In the genomic region with DNA sequence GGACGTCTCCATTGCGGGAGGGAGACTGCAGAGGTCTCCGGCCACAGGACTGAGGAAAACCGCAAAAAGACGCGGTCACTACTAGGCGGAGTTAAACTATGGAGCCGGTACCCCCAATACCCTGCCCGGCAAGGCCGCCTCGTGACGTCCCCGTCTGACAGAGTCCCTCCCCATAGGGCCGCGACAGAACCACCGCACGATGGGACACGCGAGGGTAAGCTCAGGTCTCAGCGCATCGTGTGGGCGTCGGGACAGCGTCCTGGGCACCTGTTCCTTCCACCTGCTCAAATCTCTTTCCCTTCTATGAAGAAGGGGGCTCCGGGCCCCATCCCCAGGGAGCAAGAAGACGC, we compare ENCODE assay signal across 8 cellular contexts. TPM values are rescaled to one million over a fixed set of nuclear protein-coding genes. Genes with fewer than 3 reads are reported as not detected.
DNase-seq lines count a peak whose midpoint lies in the region; ATAC-seq and TF ChIP-seq lines count a peak whose summit lies in the region.

No MANE protein-coding gene starts in this region.

- H3K4me1 ChIP-seq in PC-3 (ENCODE audit: insufficient read depth, low read length), result peaks cover 12% of the 10 kb centered on the region
- H3K4me1 ChIP-seq in heart right ventricle, result peaks cover 0 to 39% (median 10%) of the 10 kb centered on the region in 9 donors
- peaks cover 5% of the 10 kb centered on the region for H3K4me1 ChIP-seq in psoas muscle

- peak; percentile 40 for DNase-seq in PC-3
- peak; percentile 56 to 68 for DNase-seq in heart right ventricle
- peak in 1 of 2 donors; percentile 69 for DNase-seq in psoas muscle
- DNase-seq in NCI-H510A treated with DMSO at 0.1 percent for 48 hours (lab: John Stamatoyannopoulos, UW), result no peak

- peaks cover 17% of the 10 kb centered on the region for H3K4me1 Mint-ChIP-seq in activated naive CD8-positive, alpha-beta T cell (ENCODE audit: low read depth)

- peaks cover 28% of the 10 kb centered on the region for H3K79me2 ChIP-seq in PC-3 (ENCODE audit: low read length)

- no peaks in the 10 kb centered on the region for H3F3A ChIP-seq in PC-3 (ENCODE audit: low read length, unreplicated experiment)

- H3K9ac ChIP-seq in PC-3 (ENCODE audit: low read length), result peak overlapping the region; percentile 92

- ATAC-seq in GM18498 (IDR thresholded peaks at IDR 0.05; ENCODE audit: unreplicated experiment), result peak; percentile 33
- peak; percentile 22 for ATAC-seq in HG03025 (IDR thresholded peaks at IDR 0.05; ENCODE audit: low FRiP score, unreplicated experiment)
- ATAC-seq in PC-3, result peak; percentile 59
- ATAC-seq in heart right ventricle, result peak; percentile 36 to 67 (median 58)
- peak; percentile 61 to 68 (median 62) for ATAC-seq in psoas muscle

- H3K27me3 ChIP-seq in PC-3 (ENCODE audit: low read length) (no peaks in the 10 kb centered on the region), heart right ventricle (no peaks in the 10 kb centered on the region), psoas muscle (ENCODE audit: insufficient read depth in 3 of 3, low read length in 2 of 3) (no peaks in the 10 kb centered on the region)

- peak overlapping the region; percentile 99 for H3K27ac ChIP-seq in 22Rv1
- H3K27ac ChIP-seq in PC-3 (ENCODE audit: low read length), result peak overlapping the region; percentile 93
- peak overlapping the region; percentile 74 to 99 (median 95) for H3K27ac ChIP-seq in heart right ventricle
- peak overlapping the region; percentile 92 for H3K27ac ChIP-seq in psoas muscle

- peak overlapping the region; percentile 89 for H3K4me2 ChIP-seq in PC-3 (ENCODE audit: low read length)

- no peak for TF ChIP-seq CTCF in 22Rv1 (IDR thresholded peaks at IDR 0.05)
- no peak for TF ChIP-seq CTCF in PC-3 (conservative IDR thresholded peaks at IDR 0.05; ENCODE audit: low read depth, low read length)
- TF ChIP-seq CTCF in heart right ventricle (IDR thresholded peaks at IDR 0.05), result no peak
- no peak for TF ChIP-seq CTCF in psoas muscle (IDR thresholded peaks at IDR 0.05)

- no peaks in the 10 kb centered on the region for H3K36me3 Mint-ChIP-seq in activated naive CD8-positive, alpha-beta T cell

- POLR2A ChIA-PET in PC-3 (lab: Charles Lee; ENCODE audit: unreplicated experiment), result interaction anchor here (0.6 kb wide), 1 partner anchor 672 kb away, joined by 9 read pairs; a partner anchor contains a TSS

- CTCF ChIA-PET in PC-3 (lab: Charles Lee), result no interaction called here

- no peaks in the 10 kb centered on the region for H3K9me3 Mint-ChIP-seq in activated naive CD8-positive, alpha-beta T cell (ENCODE audit: low read depth)

- no peaks in the 10 kb centered on the region for H3K9me2 ChIP-seq in PC-3 (replicated peaks; ENCODE audit: low read length)

- H3K4me3 ChIP-seq in PC-3 (ENCODE audit: low read length) (peak overlapping the region; percentile 82), heart right ventricle (peak overlapping the region; percentile 48 to 80 (median 69)), psoas muscle (peak overlapping the region; percentile 75)

- H4K20me1 ChIP-seq in PC-3 (ENCODE audit: low read length), result no peaks in the 10 kb centered on the region

- H2AFZ ChIP-seq in PC-3 (ENCODE audit: low read length), result peak overlapping the region; percentile 92

- peak overlapping the region; percentile 96 for H3K4me3 Mint-ChIP-seq in activated naive CD8-positive, alpha-beta T cell

- 1% methylated on average over 26 of the region's 26 CpGs for whole genome bisulfite sequencing in heart right ventricle, 2 donors
- 1 to 2% (median 2%) methylated on average over 26 of the region's 26 CpGs for WGBS in psoas muscle, 3 donors

- H3K36me3 ChIP-seq in PC-3 (ENCODE audit: low read depth, low read length) (no peaks in the 10 kb centered on the region), heart right ventricle (peaks cover 0 to 4% (median 0%) of the 10 kb centered on the region in 9 donors), psoas muscle (ENCODE audit: insufficient read depth in 1 of 2, low read depth in 1 of 2) (no peaks in the 10 kb centered on the region)

- TSS peak; percentile 86 for BruUV-seq in PC-3 (replicated peaks; lab: Mats Ljungman, UMichigan)

- no peaks in the 10 kb centered on the region for H3K9me3 ChIP-seq in PC-3 (ENCODE audit: low read length)
- no peaks in the 10 kb centered on the region for H3K9me3 ChIP-seq in heart right ventricle
- no peaks in the 10 kb centered on the region for H3K9me3 ChIP-seq in psoas muscle

- no peaks in the 10 kb centered on the region for H3K27me3 Mint-ChIP-seq in activated naive CD8-positive, alpha-beta T cell

- peak overlapping the region; percentile 99 for H3K27ac Mint-ChIP-seq in activated naive CD8-positive, alpha-beta T cell

- intact Hi-C loops in PC-3 (cut with micrococcal nuclease), result loop anchor here (2.0 to 5.0 kb wide), 2 partner anchors 36 to 268 kb away; partner anchors contain the start of genes GLDC and UHRF2
- intact Hi-C loops in heart right ventricle (cut with DNase I), result loop anchor here in 6 of 10 donors (1.0 to 10.0 kb wide), 7 partner anchors 24 to 266 kb away; partner anchors contain the start of genes KDM4C (in 5 of the 6) and UHRF2 (in 3 of the 6)
- intact Hi-C loops in psoas muscle (cut with DNase I), result loop anchor here (2.0 to 5.0 kb wide), 2 partner anchors 24 to 268 kb away; partner anchors contain the start of gene UHRF2 (in 1 of the 2)

RNA-seq across cellular contexts. Expression of gene GLDC, which starts 35.2 kb away (rescaled TPM):
- 5.4 and 8.1 TPM in 2 replicates for total RNA-seq in PC-3 (2014; rRNA removed)
- total RNA-seq in heart right ventricle, result not detected
- polyA plus RNA-seq in heart right ventricle, result under 1 TPM in 1 of 2 donors, not detected in 1; 0.03 TPM
- 1 to 10 TPM in 2 of 4 donors, under 1 TPM in 2; 0.30 to 2.3 (median 0.89) TPM for total RNA-seq in psoas muscle
- polyA plus RNA-seq in psoas muscle, result 1 to 10 TPM in 2 of 3 donors, under 1 TPM in 1; 0.85 to 1.4 (median 1.4) TPM
